Comparison of ENCODE assay signal across 8 cellular contexts in the genomic region with DNA sequence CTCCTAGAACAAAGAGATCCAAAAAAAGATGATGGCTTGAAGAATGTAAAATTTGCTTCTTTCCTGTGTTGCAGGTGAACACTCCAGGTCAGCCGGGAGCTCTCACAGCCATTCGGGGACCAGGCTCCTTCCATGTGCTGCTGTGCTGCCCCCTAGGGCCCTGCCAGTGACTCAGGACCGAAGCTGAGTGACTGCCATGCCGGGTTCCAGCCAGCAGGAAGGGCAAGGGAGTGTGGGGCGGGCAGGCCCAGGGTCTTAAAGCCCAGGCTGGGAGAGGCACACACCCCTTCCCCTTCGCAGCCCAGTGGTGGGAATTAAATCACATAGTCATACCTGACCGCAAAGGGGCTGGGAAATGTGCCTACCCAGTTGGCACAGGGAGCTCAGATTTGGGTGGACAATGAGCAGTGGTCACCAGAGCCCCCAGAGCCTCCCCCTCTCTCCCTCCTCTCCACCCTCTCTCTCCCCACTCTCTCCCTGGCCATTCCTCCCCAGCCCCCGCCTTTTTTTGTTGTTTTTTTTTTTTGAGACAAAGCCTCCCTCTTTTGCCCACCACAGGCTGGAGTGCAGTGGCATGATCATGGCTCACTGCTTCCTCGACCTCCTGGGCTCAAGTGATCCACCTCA. TPM values are rescaled to one million over a fixed set of nuclear protein-coding genes. Genes with fewer than 3 reads are reported as not detected.
DNase-seq lines count a peak whose midpoint lies in the region; ATAC-seq and TF ChIP-seq lines count a peak whose summit lies in the region.

No MANE protein-coding gene starts in this region.

- H4K20me1 ChIP-seq in OCI-LY1 (ENCODE audit: insufficient read depth, low read length), result no peaks in the 10 kb centered on the region

- H2AFZ ChIP-seq in OCI-LY1 (ENCODE audit: low read length), result no peak overlapping the region

- H3F3A ChIP-seq in OCI-LY1 (ENCODE audit: insufficient read depth, low read length), result no peaks in the 10 kb centered on the region

- H3K36me3 ChIP-seq in OCI-LY1 (ENCODE audit: insufficient read depth, low read length) (no peaks in the 10 kb centered on the region), cardiac muscle cell (no peaks in the 10 kb centered on the region)

- peaks cover 4% of the 10 kb centered on the region for H3K4me1 Mint-ChIP-seq in activated naive CD4-positive, alpha-beta T cell treated with anti-CD3 and anti-CD28 coated beads for 36 hours (ENCODE audit: low read depth)

- intact Hi-C loops in activated naive CD4-positive, alpha-beta T cell treated with anti-CD3 and anti-CD28 coated beads for 36 hours (cut with micrococcal nuclease), result no loop called here

- H3K27me3 Mint-ChIP-seq in activated naive CD4-positive, alpha-beta T cell treated with anti-CD3 and anti-CD28 coated beads for 36 hours (ENCODE audit: low read depth), result peaks cover 19% of the 10 kb centered on the region

- H3K9me3 Mint-ChIP-seq in activated naive CD4-positive, alpha-beta T cell treated with anti-CD3 and anti-CD28 coated beads for 36 hours, result no peaks in the 10 kb centered on the region

- H3K79me2 ChIP-seq in OCI-LY1 (ENCODE audit: insufficient read depth, low read length), result no peaks in the 10 kb centered on the region

- no peak overlapping the region for H3K9ac ChIP-seq in OCI-LY1 (ENCODE audit: low read length)

- H3K9me3 ChIP-seq in OCI-LY1 (ENCODE audit: low read length), result no peaks in the 10 kb centered on the region
- no peaks in the 10 kb centered on the region for H3K9me3 ChIP-seq in cardiac muscle cell (ENCODE audit: low read depth)

- no peaks in the 10 kb centered on the region for H3K4me1 ChIP-seq in OCI-LY1 (ENCODE audit: insufficient read depth, low read length, severe bottlenecking)
- H3K4me1 ChIP-seq in cardiac muscle cell (ENCODE audit: low read depth), result no peaks in the 10 kb centered on the region

- no peak overlapping the region for H3K4me3 ChIP-seq in OCI-LY1 (ENCODE audit: low read depth, low read length, poor library complexity, severe bottlenecking)
- H3K4me3 ChIP-seq in cardiac muscle cell, result no peak overlapping the region

- no peaks in the 10 kb centered on the region for H3K36me3 Mint-ChIP-seq in activated naive CD4-positive, alpha-beta T cell treated with anti-CD3 and anti-CD28 coated beads for 36 hours (ENCODE audit: low read depth)

- DNase-seq in DMS79 treated with DMSO at 0.1 percent for 48 hours (lab: John Stamatoyannopoulos, UW), result peak; percentile 72
- DNase-seq in LHCN-M2 (ENCODE audit: low read depth), result peak; percentile 40
- peak; percentile 75 for DNase-seq in activated naive CD4-positive, alpha-beta T cell treated with anti-CD3 and anti-CD28 coated beads for 36 hours
- DNase-seq in cardiac muscle cell (ENCODE audit: low read depth in 1 of 2, low spot score in 1 of 2), result peak; percentile 52 to 89
- DNase-seq in putamen (ENCODE audit: low spot score), result peak; percentile 53

- no peak overlapping the region for H3K27ac Mint-ChIP-seq in activated naive CD4-positive, alpha-beta T cell treated with anti-CD3 and anti-CD28 coated beads for 36 hours

- CTCF ChIA-PET in activated naive CD4-positive, alpha-beta T cell treated with anti-CD3 and anti-CD28 coated beads for 36 hours (lab: Charles Lee), result interaction anchor here (0.5 to 7.8 kb wide), 21 partner anchors 9 to 1565 kb away, joined by 3 to 116 read pairs (median 4); a partner anchor contains a TSS

- peak; percentile 83 for TF ChIP-seq CTCF in OCI-LY1 (IDR thresholded peaks at IDR 0.05; ENCODE audit: low read length)
- peak; percentile 82 for TF ChIP-seq CTCF in cardiac muscle cell (IDR thresholded peaks at IDR 0.05; ENCODE audit: low read depth, low read length)

- H3K4me2 ChIP-seq in OCI-LY1 (ENCODE audit: low read length), result no peak overlapping the region

- H3K9me2 ChIP-seq in OCI-LY1 (ENCODE audit: low read depth, low read length), result no peaks in the 10 kb centered on the region

- no peak for ATAC-seq in GM21528 (IDR thresholded peaks at IDR 0.05; ENCODE audit: low FRiP score, unreplicated experiment)
- ATAC-seq in GM21723 (IDR thresholded peaks at IDR 0.05; ENCODE audit: unreplicated experiment), result no peak

- no peak overlapping the region for H3K27ac ChIP-seq in OCI-LY1 (ENCODE audit: low read depth, low read length, poor library complexity, severe bottlenecking)
- H3K27ac ChIP-seq in cardiac muscle cell, result no peak overlapping the region

- H3K27me3 ChIP-seq in OCI-LY1 (ENCODE audit: insufficient read depth, low read length) (0 out of 2 replicates have a peak, but pooled peaks cover 3% of the 10 kb centered on the region), cardiac muscle cell (peaks cover 6% of the 10 kb centered on the region)

- H3K4me3 Mint-ChIP-seq in activated naive CD4-positive, alpha-beta T cell treated with anti-CD3 and anti-CD28 coated beads for 36 hours, result no peak overlapping the region

RNA-seq across cellular contexts. Expression of a gene that starts 11.5 kb away (rescaled TPM):
- total RNA-seq in LHCN-M2 (2014; rRNA removed) (2.6 and 2.7 TPM in 2 replicates), cardiac muscle cell (13.4 and 13.9 TPM in 2 replicates)
- polyA plus RNA-seq in LHCN-M2 (2012), result 1.3 TPM
- total RNA-seq in activated naive CD4-positive, alpha-beta T cell treated with anti-CD3 and anti-CD28 coated beads for 36 hours, result 10 to 100 TPM; 17.6 to 19.2 TPM
- 1.9 and 2.0 TPM in 2 replicates for polyA plus RNA-seq in cardiac muscle cell

RNA-seq across cellular contexts. Expression of a gene that starts 41.8 kb away (rescaled TPM):
- 21.4 and 26.8 TPM in 2 replicates for total RNA-seq in LHCN-M2 (2014; rRNA removed)
- polyA plus RNA-seq in LHCN-M2 (2012), result 19.6 TPM
- 100 to 1,000 TPM; 170 to 177 TPM for total RNA-seq in activated naive CD4-positive, alpha-beta T cell treated with anti-CD3 and anti-CD28 coated beads for 36 hours
- 48.4 and 75.8 TPM in 2 replicates for total RNA-seq in cardiac muscle cell
- 10.5 and 17.4 TPM in 2 replicates for polyA plus RNA-seq in cardiac muscle cell

RNA-seq across cellular contexts. Expression of a gene that starts 57.5 kb away (rescaled TPM):
- not detected in 2 replicates for total RNA-seq in LHCN-M2 (2014; rRNA removed)
- polyA plus RNA-seq in LHCN-M2 (2012), result 0.04 TPM
- total RNA-seq in activated naive CD4-positive, alpha-beta T cell treated with anti-CD3 and anti-CD28 coated beads for 36 hours, result under 1 TPM; 0.67 to 0.94 TPM
- 5.2 and 10.8 TPM in 2 replicates for total RNA-seq in cardiac muscle cell
- 2.3 and 4.6 TPM in 2 replicates for polyA plus RNA-seq in cardiac muscle cell
